Comparison of ENCODE assay signal across 11 cellular contexts in the genomic region with DNA sequence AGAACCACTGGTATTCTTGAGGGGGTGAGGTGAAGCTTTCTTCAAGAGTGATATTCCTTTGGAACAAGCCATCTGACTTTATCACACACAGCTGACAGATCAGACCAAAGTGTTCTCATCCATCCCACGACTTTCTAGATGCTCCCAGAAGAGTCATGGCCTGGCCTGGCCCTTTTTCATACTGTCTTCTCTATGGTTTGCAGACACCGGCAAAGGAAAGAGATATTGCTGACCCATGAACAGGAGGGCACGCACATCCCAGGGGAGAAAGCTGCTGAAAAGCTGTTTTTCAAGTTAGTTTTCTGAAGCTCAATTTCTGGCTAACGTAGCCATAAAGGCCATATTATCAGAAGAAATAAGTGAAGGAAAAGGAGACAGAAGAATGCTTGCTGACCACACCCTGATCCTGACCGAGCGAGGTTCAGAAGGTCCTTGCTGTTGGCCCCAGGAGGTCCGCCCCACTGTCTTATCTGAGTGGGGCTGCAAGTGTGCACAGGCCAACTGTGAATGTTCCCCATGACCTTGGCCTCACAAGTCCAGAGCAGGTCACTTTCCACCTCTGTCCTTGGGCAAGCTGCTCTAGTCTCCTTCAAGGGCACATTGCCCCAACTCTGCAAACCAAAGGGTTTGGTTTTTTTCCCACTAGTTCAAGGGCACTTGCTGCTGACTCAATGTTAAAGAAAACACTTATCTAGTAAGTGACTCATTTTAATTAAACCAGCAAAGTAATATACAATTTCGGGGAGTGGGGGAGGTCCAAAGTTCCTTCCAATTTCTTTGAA. TPM values are rescaled to one million over a fixed set of nuclear protein-coding genes. Genes with fewer than 3 reads are reported as not detected.
DNase-seq lines count a peak whose midpoint lies in the region; ATAC-seq and TF ChIP-seq lines count a peak whose summit lies in the region.
"Had no signal": no experiment of that assay in that cellular context is flagged by ENCODE, and none has a peak within 500 bp of the region (broad histone marks: within the 10 kb centered on the region; RNA-seq: fewer than 3 reads in every experiment).

No MANE protein-coding gene starts in this region.

- TF ChIP-seq CTCF in WTC11 (IDR thresholded peaks at IDR 0.05) (no peak), left ventricle myocardium inferior (IDR thresholded peaks at IDR 0.05; ENCODE audit: borderline replicate concordance) (no peak)

- H3K27ac Mint-ChIP-seq in WTC11 = no peak overlapping the region
- H3K27ac Mint-ChIP-seq in stimulated activated effector memory CD8-positive, alpha-beta T cell treated with anti-CD3 and anti-CD28 coated beads, Interleukin-12 subunit alpha, Interleukin-12 subunit beta, amount 100 ng/mL, for 72 hours = peak overlapping the region; percentile 82

- peak; percentile 53 for DNase-seq in DMS53 (lab: John Stamatoyannopoulos, UW)
- no peak for DNase-seq in DMS53 treated with DMSO at 0.1 percent for 48 hours (lab: John Stamatoyannopoulos, UW; ENCODE audit: unreplicated experiment)
- no peak for DNase-seq in WTC11 (ENCODE audit: low spot score)
- DNase-seq in left ventricle myocardium inferior = no peak
- no peak for DNase-seq in stimulated activated effector memory CD8-positive, alpha-beta T cell treated with anti-CD3 and anti-CD28 coated beads, Interleukin-12 subunit alpha, Interleukin-12 subunit beta, amount 100 ng/mL, for 72 hours (ENCODE audit: low spot score in 2 of 2)
- DNase-seq in activated CD8-positive, alpha-beta memory T cell treated with anti-CD3 and anti-CD28 coated beads for 24 hours = no peak
- DNase-seq: NCI-H2107, WERI-Rb-1 had no signal

- peaks cover 62% of the 10 kb centered on the region for H3K27me3 Mint-ChIP-seq in WTC11 (ENCODE audit: low read depth)

- H3K36me3 ChIP-seq in left ventricle myocardium inferior = no peaks in the 10 kb centered on the region
- H3K36me3 ChIP-seq: WERI-Rb-1 had no signal

- H3K9me3 Mint-ChIP-seq in WTC11 = no peaks in the 10 kb centered on the region
- no peaks in the 10 kb centered on the region for H3K9me3 Mint-ChIP-seq in stimulated activated effector memory CD8-positive, alpha-beta T cell treated with anti-CD3 and anti-CD28 coated beads, Interleukin-12 subunit alpha, Interleukin-12 subunit beta, amount 100 ng/mL, for 72 hours

- intact Hi-C loops in left ventricle myocardium inferior (cut with micrococcal nuclease) = no loop called here

- H3K4me3 Mint-ChIP-seq in WTC11 = 0 out of 2 replicates have a peak overlapping the region, but pooled peaks have one; percentile 61
- H3K4me3 Mint-ChIP-seq in stimulated activated effector memory CD8-positive, alpha-beta T cell treated with anti-CD3 and anti-CD28 coated beads, Interleukin-12 subunit alpha, Interleukin-12 subunit beta, amount 100 ng/mL, for 72 hours = peak overlapping the region; percentile 77

- no peaks in the 10 kb centered on the region for H3K9me3 ChIP-seq in left ventricle myocardium inferior (replicated peaks)

- H3K4me1 ChIP-seq in left ventricle myocardium inferior = peaks cover 84% of the 10 kb centered on the region

- no peaks in the 10 kb centered on the region for H3K36me3 Mint-ChIP-seq in WTC11
- peaks cover 5% of the 10 kb centered on the region for H3K36me3 Mint-ChIP-seq in stimulated activated effector memory CD8-positive, alpha-beta T cell treated with anti-CD3 and anti-CD28 coated beads, Interleukin-12 subunit alpha, Interleukin-12 subunit beta, amount 100 ng/mL, for 72 hours

- H3K4me3 ChIP-seq in left ventricle myocardium inferior = peak overlapping the region; percentile 83

- peaks cover 12% of the 10 kb centered on the region; the same call in 1 of the 2 replicates for H3K4me1 Mint-ChIP-seq in WTC11
- H3K4me1 Mint-ChIP-seq in stimulated activated effector memory CD8-positive, alpha-beta T cell treated with anti-CD3 and anti-CD28 coated beads, Interleukin-12 subunit alpha, Interleukin-12 subunit beta, amount 100 ng/mL, for 72 hours = peaks cover 61% of the 10 kb centered on the region

- ATAC-seq in WTC11 (no peak), GM21390 (IDR thresholded peaks at IDR 0.05; ENCODE audit: unreplicated experiment) (no peak), GM21526 (IDR thresholded peaks at IDR 0.05; ENCODE audit: low FRiP score, unreplicated experiment) (no peak)
- ATAC-seq in stimulated activated effector memory CD8-positive, alpha-beta T cell treated with anti-CD3 and anti-CD28 coated beads, Interleukin-12 subunit alpha, Interleukin-12 subunit beta, amount 100 ng/mL, for 72 hours = no peak

- H3K27ac ChIP-seq in left ventricle myocardium inferior (replicated peaks) = peak overlapping the region; percentile 98
- H3K27ac ChIP-seq: 22Rv1, WERI-Rb-1 had no signal

- POLR2A ChIA-PET in WTC11 (lab: Charles Lee) = no interaction called here

- H3K27me3 ChIP-seq in left ventricle myocardium inferior (ENCODE audit: low read depth) = no peaks in the 10 kb centered on the region

- CTCF ChIA-PET in WTC11 (lab: Charles Lee) = interaction anchor here (0.7 to 1.3 kb wide), 2 partner anchors 10 kb away, joined by 3 to 5 read pairs; no protein-coding TSS in a partner anchor

TF ChIP-seq in WTC11, 78 proteins besides CTCF, POLR2A, EP300 and RAD21 (continues in another document):
- TF ChIP-seq SMAD3 (CRISPR knock-in tag; IDR thresholded peaks at IDR 0.05; ENCODE audit: borderline replicate concordance) (no peak), NR1H2 (CRISPR knock-in tag; IDR thresholded peaks at IDR 0.05) (no peak), FOXK1 (CRISPR knock-in tag; IDR thresholded peaks at IDR 0.05) (no peak), RORB (CRISPR knock-in tag; IDR thresholded peaks at IDR 0.05) (no peak), KAT7 (CRISPR knock-in tag; IDR thresholded peaks at IDR 0.05; ENCODE audit: borderline replicate concordance) (no peak), TEAD1 (CRISPR knock-in tag; IDR thresholded peaks at IDR 0.05) (no peak)
- TF ChIP-seq, protein P1, sequence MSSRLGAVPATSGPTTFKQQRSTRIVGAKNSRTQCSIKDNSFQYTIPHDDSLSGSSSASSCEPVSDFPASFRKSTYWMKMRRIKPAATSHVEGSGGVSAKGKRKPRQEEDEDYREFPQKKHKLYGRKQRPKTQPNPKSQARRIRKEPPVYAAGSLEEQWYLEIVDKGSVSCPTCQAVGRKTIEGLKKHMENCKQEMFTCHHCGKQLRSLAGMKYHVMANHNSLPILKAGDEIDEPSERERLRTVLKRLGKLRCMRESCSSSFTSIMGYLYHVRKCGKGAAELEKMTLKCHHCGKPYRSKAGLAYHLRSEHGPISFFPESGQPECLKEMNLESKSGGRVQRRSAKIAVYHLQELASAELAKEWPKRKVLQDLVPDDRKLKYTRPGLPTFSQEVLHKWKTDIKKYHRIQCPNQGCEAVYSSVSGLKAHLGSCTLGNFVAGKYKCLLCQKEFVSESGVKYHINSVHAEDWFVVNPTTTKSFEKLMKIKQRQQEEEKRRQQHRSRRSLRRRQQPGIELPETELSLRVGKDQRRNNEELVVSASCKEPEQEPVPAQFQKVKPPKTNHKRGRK (CRISPR knock-in tag; IDR thresholded peaks at IDR 0.05; ENCODE audit: borderline replicate concordance) = no peak
- TF ChIP-seq, protein P2, sequence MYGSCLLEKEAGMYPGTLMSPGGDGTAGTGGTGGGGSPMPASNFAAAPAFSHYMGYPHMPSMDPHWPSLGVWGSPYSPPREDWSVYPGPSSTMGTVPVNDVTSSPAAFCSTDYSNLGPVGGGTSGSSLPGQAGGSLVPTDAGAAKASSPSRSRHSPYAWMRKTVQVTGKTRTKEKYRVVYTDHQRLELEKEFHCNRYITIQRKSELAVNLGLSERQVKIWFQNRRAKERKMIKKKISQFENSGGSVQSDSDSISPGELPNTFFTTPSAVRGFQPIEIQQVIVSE (CRISPR knock-in tag; IDR thresholded peaks at IDR 0.05; ENCODE audit: borderline replicate concordance) = no peak
- TF ChIP-seq, protein P3, sequence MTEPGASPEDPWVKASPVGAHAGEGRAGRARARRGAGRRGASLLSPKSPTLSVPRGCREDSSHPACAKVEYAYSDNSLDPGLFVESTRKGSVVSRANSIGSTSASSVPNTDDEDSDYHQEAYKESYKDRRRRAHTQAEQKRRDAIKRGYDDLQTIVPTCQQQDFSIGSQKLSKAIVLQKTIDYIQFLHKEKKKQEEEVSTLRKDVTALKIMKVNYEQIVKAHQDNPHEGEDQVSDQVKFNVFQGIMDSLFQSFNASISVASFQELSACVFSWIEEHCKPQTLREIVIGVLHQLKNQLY (CRISPR knock-in tag; IDR thresholded peaks at IDR 0.05) = no peak
- TF ChIP-seq, protein P4, sequence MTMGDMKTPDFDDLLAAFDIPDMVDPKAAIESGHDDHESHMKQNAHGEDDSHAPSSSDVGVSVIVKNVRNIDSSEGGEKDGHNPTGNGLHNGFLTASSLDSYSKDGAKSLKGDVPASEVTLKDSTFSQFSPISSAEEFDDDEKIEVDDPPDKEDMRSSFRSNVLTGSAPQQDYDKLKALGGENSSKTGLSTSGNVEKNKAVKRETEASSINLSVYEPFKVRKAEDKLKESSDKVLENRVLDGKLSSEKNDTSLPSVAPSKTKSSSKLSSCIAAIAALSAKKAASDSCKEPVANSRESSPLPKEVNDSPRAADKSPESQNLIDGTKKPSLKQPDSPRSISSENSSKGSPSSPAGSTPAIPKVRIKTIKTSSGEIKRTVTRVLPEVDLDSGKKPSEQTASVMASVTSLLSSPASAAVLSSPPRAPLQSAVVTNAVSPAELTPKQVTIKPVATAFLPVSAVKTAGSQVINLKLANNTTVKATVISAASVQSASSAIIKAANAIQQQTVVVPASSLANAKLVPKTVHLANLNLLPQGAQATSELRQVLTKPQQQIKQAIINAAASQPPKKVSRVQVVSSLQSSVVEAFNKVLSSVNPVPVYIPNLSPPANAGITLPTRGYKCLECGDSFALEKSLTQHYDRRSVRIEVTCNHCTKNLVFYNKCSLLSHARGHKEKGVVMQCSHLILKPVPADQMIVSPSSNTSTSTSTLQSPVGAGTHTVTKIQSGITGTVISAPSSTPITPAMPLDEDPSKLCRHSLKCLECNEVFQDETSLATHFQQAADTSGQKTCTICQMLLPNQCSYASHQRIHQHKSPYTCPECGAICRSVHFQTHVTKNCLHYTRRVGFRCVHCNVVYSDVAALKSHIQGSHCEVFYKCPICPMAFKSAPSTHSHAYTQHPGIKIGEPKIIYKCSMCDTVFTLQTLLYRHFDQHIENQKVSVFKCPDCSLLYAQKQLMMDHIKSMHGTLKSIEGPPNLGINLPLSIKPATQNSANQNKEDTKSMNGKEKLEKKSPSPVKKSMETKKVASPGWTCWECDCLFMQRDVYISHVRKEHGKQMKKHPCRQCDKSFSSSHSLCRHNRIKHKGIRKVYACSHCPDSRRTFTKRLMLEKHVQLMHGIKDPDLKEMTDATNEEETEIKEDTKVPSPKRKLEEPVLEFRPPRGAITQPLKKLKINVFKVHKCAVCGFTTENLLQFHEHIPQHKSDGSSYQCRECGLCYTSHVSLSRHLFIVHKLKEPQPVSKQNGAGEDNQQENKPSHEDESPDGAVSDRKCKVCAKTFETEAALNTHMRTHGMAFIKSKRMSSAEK (CRISPR knock-in tag; IDR thresholded peaks at IDR 0.05; ENCODE audit: borderline replicate concordance) = no peak

RNA-seq across cellular contexts. Expression of a gene that starts 2.0 kb away (rescaled TPM):
- total RNA-seq in WTC11 (2021) = 1.5 to 2.7 TPM (median 2.4 TPM) in 3 replicates
- total RNA-seq in left ventricle myocardium inferior = 159 TPM

RNA-seq across cellular contexts. Expression of a gene that starts 26.0 kb away (rescaled TPM):
- total RNA-seq in WTC11 (2021) = 0.23 TPM in 1 of 3 replicates, not detected in the others
- total RNA-seq in left ventricle myocardium inferior = 0.33 TPM

Comparison
In these comparisons a context has a peak if more than half of its experiments do, and no peak if none do; other contexts are left out.
1. RNA of a gene that starts 2.0 kb away (total RNA-seq): 159 TPM in left ventricle myocardium inferior (single experiment); 1.5 to 2.7 TPM in WTC11; every median in the first group is over 10 times any median in the second.